Comparison of ENCODE assay signal across 8 cellular contexts in the genomic region with DNA sequence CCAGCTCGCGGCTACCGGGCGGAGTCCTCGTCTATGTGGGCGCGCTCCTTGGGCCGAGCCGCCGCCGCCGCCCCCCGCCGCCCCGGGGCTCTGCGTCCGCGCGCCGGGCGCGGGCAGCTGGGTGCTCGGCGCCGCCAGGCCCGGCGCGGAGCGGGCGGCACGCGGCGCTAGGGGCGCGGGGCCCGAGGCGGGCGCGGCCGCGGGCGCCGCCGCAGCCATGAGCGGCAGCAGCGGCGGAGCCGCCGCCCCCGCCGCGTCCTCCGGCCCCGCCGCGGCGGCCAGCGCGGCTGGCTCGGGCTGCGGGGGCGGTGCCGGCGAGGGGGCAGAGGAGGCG. TPM values are rescaled to one million over a fixed set of nuclear protein-coding genes. Genes with fewer than 3 reads are reported as not detected.
A peak's percentile ranks its signal among the peaks of the same experiment; 100 is the strongest.
DNase-seq lines count a peak whose midpoint lies in the region; ATAC-seq and TF ChIP-seq lines count a peak whose summit lies in the region.

No MANE protein-coding gene starts in this region.

- H3F3A ChIP-seq in GM23248 (ENCODE audit: insufficient read depth), result peaks cover 59% of the 10 kb centered on the region
- peaks cover 18% of the 10 kb centered on the region; the same call in 1 of the 2 replicates for H3F3A ChIP-seq in PC-9 (ENCODE audit: insufficient read depth, low read depth)

- CTCF ChIA-PET in Calu3 (lab: Charles Lee), result interaction anchor here (1.0 to 1.5 kb wide), 2 partner anchors 106 to 127 kb away, joined by 3 read pairs; no protein-coding TSS in a partner anchor
- CTCF ChIA-PET in PC-9 (lab: Charles Lee), result interaction anchor here (0.8 to 2.1 kb wide), 2 partner anchors 34 to 127 kb away, joined by 4 to 8 read pairs; no protein-coding TSS in a partner anchor

- peak overlapping the region; percentile 93 for H3K9ac ChIP-seq in GM23248

- DNase-seq in Calu3 (no peak), GM23248 (no peak), PC-9 (no peak), aorta (no peak), NCI-H2029 (lab: John Stamatoyannopoulos, UW) (no peak), AG08395 (ENCODE audit: low spot score) (no peak), activated gamma-delta T cell (lab: John Stamatoyannopoulos, UW) (no peak)

- intact Hi-C loops in Calu3 (cut with micrococcal nuclease; ENCODE audit: unreplicated experiment) (no loop called here), PC-9 (cut with micrococcal nuclease; ENCODE audit: unreplicated experiment) (loop anchor here (1.0 kb wide), 2 partner anchors 132 to 155 kb away; no protein-coding TSS in a partner anchor), aorta (cut with DNase I) (loop anchor here (5.0 kb wide), 3 partner anchors 36 to 124 kb away; no protein-coding TSS in a partner anchor)

- peak overlapping the region; percentile 82 for H3K4me3 Mint-ChIP-seq in Calu3 (ENCODE audit: low read depth, unreplicated experiment)

- H3K4me2 ChIP-seq in GM23248 (ENCODE audit: unreplicated experiment), result no peak overlapping the region
- no peak overlapping the region; the same call in 1 of the 2 replicates for H3K4me2 ChIP-seq in PC-9

- H3K4me1 Mint-ChIP-seq in Calu3 (ENCODE audit: low read depth, unreplicated experiment), result peaks cover 25% of the 10 kb centered on the region

- H4K20me1 ChIP-seq in GM23248 (ENCODE audit: insufficient read depth), result peaks cover 7% of the 10 kb centered on the region; the same call in 1 of the 2 replicates
- H4K20me1 ChIP-seq in PC-9 (ENCODE audit: insufficient read depth), result peaks cover 33% of the 10 kb centered on the region

- H3K9me3 ChIP-seq in GM23248 (ENCODE audit: low read depth) (no peaks in the 10 kb centered on the region), PC-9 (ENCODE audit: insufficient read depth, low read depth) (no peaks in the 10 kb centered on the region), iPS-18c (ENCODE audit: control insufficient read depth, insufficient read depth, low read length) (no peaks in the 10 kb centered on the region), aorta (ENCODE audit: control insufficient read depth, low read length) (no peaks in the 10 kb centered on the region)

- TF ChIP-seq CTCF in Calu3 (IDR thresholded peaks at IDR 0.05; ENCODE audit: unreplicated experiment) (no peak), PC-9 (conservative IDR thresholded peaks at IDR 0.05) (no peak)

- no peak overlapping the region for H2AFZ ChIP-seq in GM23248
- H2AFZ ChIP-seq in PC-9, result no peak overlapping the region

- H3K9me2 ChIP-seq in GM23248 (ENCODE audit: insufficient read depth) (no peaks in the 10 kb centered on the region), PC-9 (ENCODE audit: insufficient read depth) (no peaks in the 10 kb centered on the region)

- H3K4me3 ChIP-seq in GM23248 (peak overlapping the region; percentile 84), PC-9 (peak overlapping the region; percentile 99; the same call in 1 of the 2 replicates), iPS-18c (ENCODE audit: insufficient read depth, low read depth, low read length) (peak overlapping the region; percentile 86), aorta (ENCODE audit: low read length in 2 of 2) (peak overlapping the region; percentile 64 to 75)

- WGBS in GM23248 (ENCODE audit: low coverage in 1 of 2, low lambda C conversion rate in 2 of 2, missing lambda C conversion rate in 2 of 2), 2 experiments, result 1% methylated on average over 21 of the region's 65 CpGs; no CpG with 5 or more reads in 1 of the 2 experiments
- WGBS in aorta, 2 donors, result 0 to 1% methylated on average over 18 to 65 of the region's 65 CpGs

- POLR2A ChIA-PET in PC-9 (lab: Charles Lee; ENCODE audit: unreplicated experiment), result interaction anchor here (0.5 to 1.3 kb wide), 10 partner anchors 12 to 132 kb away, joined by 3 to 29 read pairs (median 6); no protein-coding TSS in a partner anchor

- no peak for ATAC-seq in aorta (ENCODE audit: low FRiP score)

- H3K27ac ChIP-seq in GM23248 (peak overlapping the region; percentile 86), PC-9 (no peak overlapping the region; the same call in 1 of the 2 replicates), aorta (ENCODE audit: low read depth in 1 of 2, low read length in 2 of 2) (peak overlapping the region; percentile 78 to 81)

- H3K79me2 ChIP-seq in GM23248 (ENCODE audit: insufficient read depth) (peaks cover 58% of the 10 kb centered on the region), PC-9 (ENCODE audit: low read depth) (peaks cover 47% of the 10 kb centered on the region)

- H3K36me3 Mint-ChIP-seq in Calu3 (ENCODE audit: insufficient read depth, unreplicated experiment), result peaks cover 44% of the 10 kb centered on the region

- H3K36me3 ChIP-seq in GM23248 (ENCODE audit: low read depth), result 0 out of 2 replicates have a peak, but pooled peaks cover 5% of the 10 kb centered on the region
- peaks cover 7% of the 10 kb centered on the region; the same call in 1 of the 2 replicates for H3K36me3 ChIP-seq in PC-9 (ENCODE audit: low read depth)
- no peaks in the 10 kb centered on the region for H3K36me3 ChIP-seq in aorta (ENCODE audit: control insufficient read depth in 1 of 2, insufficient read depth in 2 of 2, low read length in 1 of 2)

- H3K4me1 ChIP-seq in GM23248 (ENCODE audit: insufficient read depth) (peaks cover 32% of the 10 kb centered on the region), PC-9 (replicated peaks; ENCODE audit: insufficient read depth) (peaks cover 45% of the 10 kb centered on the region), aorta (ENCODE audit: control insufficient read depth in 1 of 2, insufficient read depth in 2 of 2, low read length in 2 of 2) (peaks cover 0 to 6% of the 10 kb centered on the region in 2 donors)

- H3K27me3 Mint-ChIP-seq in Calu3 (ENCODE audit: unreplicated experiment), result peaks cover 12% of the 10 kb centered on the region

- no peak overlapping the region for H3K27ac Mint-ChIP-seq in Calu3 (ENCODE audit: unreplicated experiment)

- BruUV-seq in Calu3 (replicated peaks; lab: Mats Ljungman, UMichigan) (no TSS peak), PC-9 (replicated peaks; lab: Mats Ljungman, UMichigan) (no TSS peak)

- in situ Hi-C loops in GM23248 (cut with MboI), result no loop called here

- H3K9me3 Mint-ChIP-seq in Calu3 (ENCODE audit: low read depth, unreplicated experiment), result no peaks in the 10 kb centered on the region

- H3K27me3 ChIP-seq in GM23248 (replicated peaks; ENCODE audit: insufficient read depth) (no peaks in the 10 kb centered on the region), PC-9 (ENCODE audit: insufficient read depth, low read depth) (no peaks in the 10 kb centered on the region), aorta (ENCODE audit: control insufficient read depth in 1 of 2, insufficient read depth in 2 of 2, low read length in 1 of 2) (no peaks in the 10 kb centered on the region)

RNA-seq across cellular contexts. Expression of gene TRIO, which starts 0.3 kb away (rescaled TPM):
- total RNA-seq in Calu3 (2022) (150 and 183 TPM in 2 replicates), PC-9 (2021) (596 and 756 TPM in 2 replicates), aorta (100 to 1,000 TPM; 346 to 374 TPM)
- 171 and 198 TPM in 2 replicates for total RNA-seq in GM23248 (2014; rRNA removed; shearing (Covaris generic))
- polyA plus RNA-seq in GM23248 (2016; fragmentation: Nextera tagmentation; extraction: Ambion mirVana) (19.0 and 28.1 TPM in 2 replicates), aorta (10 to 100 TPM; 22.0 to 36.7 TPM)
